ENCODE assay signal across 1 cellular context in the genomic region with DNA sequence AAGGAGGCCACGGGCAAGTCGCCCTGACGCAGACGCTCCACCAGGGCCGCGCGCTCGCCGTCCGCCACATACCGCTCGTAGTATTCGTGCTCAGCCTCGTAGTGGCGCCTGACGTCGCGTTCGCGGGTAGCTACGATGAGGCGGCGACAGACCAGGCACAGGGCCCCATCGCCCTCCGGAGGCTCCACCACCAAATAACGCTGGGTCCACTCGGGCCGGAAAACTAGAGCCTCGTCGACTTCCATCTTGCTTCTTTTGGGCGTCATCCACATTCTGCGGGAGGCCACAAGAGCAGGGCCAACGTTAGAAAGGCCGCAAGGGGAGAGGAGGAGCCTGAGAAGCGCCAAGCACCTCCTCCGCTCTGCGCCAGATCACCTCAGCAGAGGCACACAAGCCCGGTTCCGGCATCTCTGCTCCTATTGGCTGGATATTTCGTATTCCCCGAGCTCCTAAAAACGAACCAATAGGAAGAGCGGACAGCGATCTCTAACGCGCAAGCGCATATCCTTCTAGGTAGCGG.
TF ChIP-seq lines count a peak whose summit lies in the region.

A gene (minus strand): TSS at position 326 of the 520 bp plus-strand sequence. CDS start 54 bp downstream, at position 272.

TF ChIP-seq in K562, 482 proteins besides CTCF, POLR2A, EP300 and RAD21 (continued from another document and continues in another):
- TF ChIP-seq, protein P1, sequence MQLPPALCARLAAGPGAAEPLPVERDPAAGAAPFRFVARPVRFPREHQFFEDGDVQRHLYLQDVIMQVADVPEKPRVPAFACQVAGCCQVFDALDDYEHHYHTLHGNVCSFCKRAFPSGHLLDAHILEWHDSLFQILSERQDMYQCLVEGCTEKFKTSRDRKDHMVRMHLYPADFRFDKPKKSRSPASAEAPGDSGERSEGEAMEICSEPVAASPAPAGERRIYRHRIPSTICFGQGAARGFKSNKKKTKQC (CRISPR knock-in tag; IDR thresholded peaks at IDR 0.05): peak; percentile 81
- TF ChIP-seq IRF2 (CRISPR knock-in tag; IDR thresholded peaks at IDR 0.05) (no peak), MED1 (CRISPR knock-in tag; IDR thresholded peaks at IDR 0.05; ENCODE audit: borderline replicate concordance) (no peak), JUNB (CRISPR knock-in tag; conservative IDR thresholded peaks at IDR 0.05) (0 out of 2 replicates have a peak, but pooled peaks have one; percentile 26), PPARD (CRISPR knock-in tag; IDR thresholded peaks at IDR 0.05) (no peak), SNIP1 (IDR thresholded peaks at IDR 0.05; ENCODE audit: low read depth) (no peak), TSC22D4 (tag; IDR thresholded peaks at IDR 0.05) (no peak), ELF1 (tag; IDR thresholded peaks at IDR 0.05) (no peak), OTX1 (CRISPR knock-in tag; IDR thresholded peaks at IDR 0.05) (peak; percentile 91; the same call in 1 of the 2 replicates), SREBF1 (IDR thresholded peaks at IDR 0.05; ENCODE audit: borderline replicate concordance, low read depth, low read length) (0 out of 2 replicates have a peak, but pooled peaks have one; percentile 76), CEBPB (tag; IDR thresholded peaks at IDR 0.05) (no peak), SLC30A9 (CRISPR knock-in tag; IDR thresholded peaks at IDR 0.05) (no peak), POU5F1 (IDR thresholded peaks at IDR 0.05; ENCODE audit: borderline replicate concordance, low read depth, low read length, partially characterized antibody) (no peak), PHF8 (IDR thresholded peaks at IDR 0.05; ENCODE audit: borderline replicate concordance, low read length) (peak; percentile 85), KLF13 (tag; IDR thresholded peaks at IDR 0.05; ENCODE audit: borderline replicate concordance, low read depth) (peak; percentile 69; the same call in 1 of the 2 replicates), ZFP30 (CRISPR knock-in tag; IDR thresholded peaks at IDR 0.05; ENCODE audit: borderline replicate concordance) (no peak), SMARCB1 (IDR thresholded peaks at IDR 0.05; ENCODE audit: insufficient read length, low read depth) (no peak), SRF (CRISPR knock-in tag; IDR thresholded peaks at IDR 0.05) (peak in 1 of 2 experiments; percentile 70; a peak in 1 of 4 replicates), ZNF24 (IDR thresholded peaks at IDR 0.05) (peak; percentile 65; the same call in 1 of the 2 replicates), ZNF239 (CRISPR knock-in tag; IDR thresholded peaks at IDR 0.05) (peak; percentile 53), ILK (tag; IDR thresholded peaks at IDR 0.05; ENCODE audit: borderline replicate concordance, low read depth) (no peak), SUPT5H (IDR thresholded peaks at IDR 0.05) (peak; percentile 96), TFAM (CRISPR knock-in tag; conservative IDR thresholded peaks at IDR 0.05) (no peak), ARID2 (IDR thresholded peaks at IDR 0.05) (no peak), BHLHE40 (IDR thresholded peaks at IDR 0.05; ENCODE audit: low read length) (no peak)
- TF ChIP-seq, protein P2, sequence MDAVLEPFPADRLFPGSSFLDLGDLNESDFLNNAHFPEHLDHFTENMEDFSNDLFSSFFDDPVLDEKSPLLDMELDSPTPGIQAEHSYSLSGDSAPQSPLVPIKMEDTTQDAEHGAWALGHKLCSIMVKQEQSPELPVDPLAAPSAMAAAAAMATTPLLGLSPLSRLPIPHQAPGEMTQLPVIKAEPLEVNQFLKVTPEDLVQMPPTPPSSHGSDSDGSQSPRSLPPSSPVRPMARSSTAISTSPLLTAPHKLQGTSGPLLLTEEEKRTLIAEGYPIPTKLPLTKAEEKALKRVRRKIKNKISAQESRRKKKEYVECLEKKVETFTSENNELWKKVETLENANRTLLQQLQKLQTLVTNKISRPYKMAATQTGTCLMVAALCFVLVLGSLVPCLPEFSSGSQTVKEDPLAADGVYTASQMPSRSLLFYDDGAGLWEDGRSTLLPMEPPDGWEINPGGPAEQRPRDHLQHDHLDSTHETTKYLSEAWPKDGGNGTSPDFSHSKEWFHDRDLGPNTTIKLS (IDR thresholded peaks at IDR 0.05; ENCODE audit: borderline replicate concordance, low read depth): peak; percentile 85
- TF ChIP-seq, protein P3, sequence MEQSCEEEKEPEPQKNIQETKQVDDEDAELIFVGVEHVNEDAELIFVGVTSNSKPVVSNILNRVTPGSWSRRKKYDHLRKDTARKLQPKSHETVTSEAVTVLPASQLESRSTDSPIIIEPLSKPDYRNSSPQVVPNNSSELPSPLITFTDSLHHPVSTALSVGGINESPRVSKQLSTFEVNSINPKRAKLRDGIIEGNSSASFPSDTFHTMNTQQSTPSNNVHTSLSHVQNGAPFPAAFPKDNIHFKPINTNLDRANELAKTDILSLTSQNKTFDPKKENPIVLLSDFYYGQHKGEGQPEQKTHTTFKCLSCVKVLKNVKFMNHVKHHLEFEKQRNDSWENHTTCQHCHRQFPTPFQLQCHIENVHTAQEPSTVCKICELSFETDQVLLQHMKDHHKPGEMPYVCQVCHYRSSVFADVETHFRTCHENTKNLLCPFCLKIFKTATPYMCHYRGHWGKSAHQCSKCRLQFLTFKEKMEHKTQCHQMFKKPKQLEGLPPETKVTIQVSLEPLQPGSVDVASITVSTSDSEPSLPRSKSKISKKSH (CRISPR knock-in tag; IDR thresholded peaks at IDR 0.05): no peak
- TF ChIP-seq, protein P4, sequence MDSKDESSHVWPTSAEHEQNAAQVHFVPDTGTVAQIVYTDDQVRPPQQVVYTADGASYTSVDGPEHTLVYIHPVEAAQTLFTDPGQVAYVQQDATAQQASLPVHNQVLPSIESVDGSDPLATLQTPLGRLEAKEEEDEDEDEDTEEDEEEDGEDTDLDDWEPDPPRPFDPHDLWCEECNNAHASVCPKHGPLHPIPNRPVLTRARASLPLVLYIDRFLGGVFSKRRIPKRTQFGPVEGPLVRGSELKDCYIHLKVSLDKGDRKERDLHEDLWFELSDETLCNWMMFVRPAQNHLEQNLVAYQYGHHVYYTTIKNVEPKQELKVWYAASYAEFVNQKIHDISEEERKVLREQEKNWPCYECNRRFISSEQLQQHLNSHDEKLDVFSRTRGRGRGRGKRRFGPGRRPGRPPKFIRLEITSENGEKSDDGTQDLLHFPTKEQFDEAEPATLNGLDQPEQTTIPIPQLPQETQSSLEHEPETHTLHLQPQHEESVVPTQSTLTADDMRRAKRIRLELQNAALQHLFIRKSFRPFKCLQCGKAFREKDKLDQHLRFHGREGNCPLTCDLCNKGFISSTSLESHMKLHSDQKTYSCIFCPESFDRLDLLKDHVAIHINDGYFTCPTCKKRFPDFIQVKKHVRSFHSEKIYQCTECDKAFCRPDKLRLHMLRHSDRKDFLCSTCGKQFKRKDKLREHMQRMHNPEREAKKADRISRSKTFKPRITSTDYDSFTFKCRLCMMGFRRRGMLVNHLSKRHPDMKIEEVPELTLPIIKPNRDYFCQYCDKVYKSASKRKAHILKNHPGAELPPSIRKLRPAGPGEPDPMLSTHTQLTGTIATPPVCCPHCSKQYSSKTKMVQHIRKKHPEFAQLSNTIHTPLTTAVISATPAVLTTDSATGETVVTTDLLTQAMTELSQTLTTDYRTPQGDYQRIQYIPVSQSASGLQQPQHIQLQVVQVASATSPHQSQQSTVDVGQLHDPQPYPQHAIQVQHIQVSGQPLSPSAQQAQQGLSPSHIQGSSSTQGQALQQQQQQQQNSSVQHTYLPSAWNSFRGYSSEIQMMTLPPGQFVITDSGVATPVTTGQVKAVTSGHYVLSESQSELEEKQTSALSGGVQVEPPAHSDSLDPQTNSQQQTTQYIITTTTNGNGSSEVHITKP (IDR thresholded peaks at IDR 0.05; ENCODE audit: partially characterized antibody): no peak
- TF ChIP-seq, protein P5, sequence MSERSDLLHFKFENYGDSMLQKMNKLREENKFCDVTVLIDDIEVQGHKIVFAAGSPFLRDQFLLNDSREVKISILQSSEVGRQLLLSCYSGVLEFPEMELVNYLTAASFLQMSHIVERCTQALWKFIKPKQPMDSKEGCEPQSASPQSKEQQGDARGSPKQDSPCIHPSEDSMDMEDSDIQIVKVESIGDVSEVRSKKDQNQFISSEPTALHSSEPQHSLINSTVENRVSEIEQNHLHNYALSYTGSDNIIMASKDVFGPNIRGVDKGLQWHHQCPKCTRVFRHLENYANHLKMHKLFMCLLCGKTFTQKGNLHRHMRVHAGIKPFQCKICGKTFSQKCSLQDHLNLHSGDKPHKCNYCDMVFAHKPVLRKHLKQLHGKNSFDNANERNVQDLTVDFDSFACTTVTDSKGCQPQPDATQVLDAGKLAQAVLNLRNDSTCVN (CRISPR knock-in tag; IDR thresholded peaks at IDR 0.05): peak; percentile 90
- TF ChIP-seq, protein P6, sequence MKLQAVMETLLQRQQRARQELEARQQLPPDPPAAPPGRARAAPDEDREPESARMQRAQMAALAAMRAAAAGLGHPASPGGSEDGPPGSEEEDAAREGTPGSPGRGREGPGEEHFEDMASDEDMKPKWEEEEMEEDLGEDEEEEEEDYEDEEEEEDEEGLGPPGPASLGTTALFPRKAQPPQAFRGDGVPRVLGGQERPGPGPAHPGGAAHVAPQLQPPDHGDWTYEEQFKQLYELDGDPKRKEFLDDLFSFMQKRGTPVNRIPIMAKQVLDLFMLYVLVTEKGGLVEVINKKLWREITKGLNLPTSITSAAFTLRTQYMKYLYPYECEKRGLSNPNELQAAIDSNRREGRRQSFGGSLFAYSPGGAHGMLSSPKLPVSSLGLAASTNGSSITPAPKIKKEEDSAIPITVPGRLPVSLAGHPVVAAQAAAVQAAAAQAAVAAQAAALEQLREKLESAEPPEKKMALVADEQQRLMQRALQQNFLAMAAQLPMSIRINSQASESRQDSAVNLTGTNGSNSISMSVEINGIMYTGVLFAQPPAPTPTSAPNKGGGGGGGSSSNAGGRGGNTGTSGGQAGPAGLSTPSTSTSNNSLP (IDR thresholded peaks at IDR 0.05; ENCODE audit: borderline replicate concordance, low read depth, low read length): no peak
- TF ChIP-seq, protein P7, sequence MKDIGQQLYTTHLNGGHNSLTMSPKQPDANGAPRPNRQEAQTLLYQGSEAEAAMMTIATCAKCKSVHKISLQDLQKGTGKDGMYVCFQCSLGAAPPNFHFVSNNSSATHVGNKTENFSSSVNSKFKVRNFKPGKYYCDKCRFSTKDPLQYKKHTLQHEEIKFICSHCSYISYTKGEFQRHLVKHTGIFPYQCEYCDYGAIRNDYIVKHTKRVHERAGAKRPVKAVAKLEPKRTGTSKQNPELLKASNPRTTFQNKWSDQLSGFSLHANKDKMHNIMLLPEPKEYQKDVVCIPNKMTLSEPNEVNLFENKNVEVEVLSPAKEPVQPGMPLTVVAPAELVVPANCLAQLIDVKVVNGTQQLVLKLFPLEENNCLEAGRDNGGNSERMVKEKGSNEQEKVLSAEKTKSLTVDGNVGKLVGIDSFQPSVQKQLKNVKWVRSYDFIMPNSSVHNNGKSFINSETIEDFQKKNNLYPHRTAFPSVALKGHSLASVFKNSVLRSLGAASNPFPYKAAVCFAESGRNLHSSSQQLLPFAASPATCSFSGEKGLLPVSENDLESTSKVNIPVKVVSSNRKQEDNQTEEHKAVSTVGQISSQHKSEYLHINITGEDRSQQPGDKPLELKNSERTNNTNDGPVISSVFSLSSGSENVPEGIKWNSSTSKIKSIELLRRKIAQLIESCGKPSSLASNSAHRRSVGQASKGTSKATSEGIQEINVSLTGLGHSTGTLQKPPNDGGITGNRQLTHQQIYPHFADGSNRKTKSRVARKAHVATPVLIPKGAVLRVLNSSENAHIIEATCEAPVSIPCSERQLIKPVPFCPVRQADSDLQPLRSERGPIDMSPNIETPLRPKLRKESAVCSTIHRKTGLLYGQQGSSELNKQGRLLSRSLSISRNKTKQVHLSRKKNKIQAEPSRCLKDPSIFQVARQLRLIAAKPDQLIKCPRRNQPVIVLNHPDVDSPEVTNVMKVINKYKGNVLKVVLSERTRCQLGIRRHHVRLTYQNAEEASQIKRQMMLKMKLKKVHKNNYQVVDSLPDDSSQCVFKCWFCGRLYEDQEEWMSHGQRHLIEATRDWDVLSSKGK (CRISPR knock-in tag; IDR thresholded peaks at IDR 0.05): no peak
